22 cellular contexts compared by ENCODE assay signal in the genomic region with DNA sequence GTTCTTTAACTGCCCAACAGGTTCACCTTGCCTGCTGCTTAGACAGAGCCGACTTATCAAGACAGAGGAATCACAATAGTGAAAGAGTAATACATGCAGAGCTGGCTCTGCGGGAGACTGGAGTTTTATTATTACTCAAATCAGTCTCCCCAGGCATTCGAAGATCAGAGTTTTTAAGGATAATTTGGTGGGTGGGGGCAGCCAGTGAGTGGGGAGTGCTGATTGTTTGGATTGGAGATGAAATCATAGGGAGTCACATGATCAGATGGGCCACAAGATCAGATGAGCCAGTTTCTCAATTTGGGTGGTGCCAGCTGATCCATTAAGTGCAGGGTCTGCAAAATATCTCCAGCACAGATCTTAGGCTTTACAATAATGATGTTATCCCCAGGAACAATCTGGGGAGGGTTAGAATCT.
"Had no signal": no experiment of that assay in that cellular context is flagged by ENCODE, and none has a peak within 500 bp of the region (broad histone marks: within the 10 kb centered on the region; RNA-seq: fewer than 3 reads in every experiment).

No MANE protein-coding gene starts in this region.

- H3K27ac ChIP-seq: esophagus squamous epithelium, gastrocnemius medialis, transverse colon had no signal

- H3K36me3 ChIP-seq: esophagus squamous epithelium, gastrocnemius medialis, transverse colon had no signal

- H3K4me1 ChIP-seq: esophagus squamous epithelium, gastrocnemius medialis, transverse colon had no signal

- H3K27ac Mint-ChIP-seq: activated CD4-positive, alpha-beta T cell treated with anti-CD3 and anti-CD28 coated beads, Interleukin-2, amount 10 ng/mL, durations not matched to agents 7 days and 5 days; activated naive CD4-positive, alpha-beta T cell treated with anti-CD3 and anti-CD28 coated beads, Interleukin-2, amount 50 U/mL, for 72 hours; activated T-cell treated with anti-CD3 and anti-CD28 coated beads, Interleukin-2, amount 50 U/mL, for 24 hours; activated T-helper 17 cell treated with anti-CD3 and anti-CD28 coated beads, Interleukin-2, amount 50 U/mL, for 72 hours; effector memory CD8-positive, alpha-beta T cell; naive thymus-derived CD8-positive, alpha-beta T cell; progenitor cell of endocrine pancreas; stimulated activated naive B cell treated with anti-CD40 and anti-IgM and Interleukin-4, amounts not matched to agents 10 μg/mL and 1 μg/mL and 100 μg/mL, for 72 hours had no signal

- FAIRE-seq: kidney, urothelium cell line had no signal

- H3K27me3 ChIP-seq: esophagus squamous epithelium, gastrocnemius medialis, transverse colon had no signal

- H3K36me3 Mint-ChIP-seq: brain; naive thymus-derived CD8-positive, alpha-beta T cell; stimulated activated naive B cell treated with anti-CD40 and anti-IgM and Interleukin-4, amounts not matched to agents 10 μg/mL and 1 μg/mL and 100 μg/mL, for 72 hours had no signal

- H3K4me3 ChIP-seq: esophagus squamous epithelium, gastrocnemius medialis, lung, transverse colon had no signal

- H3K9me3 Mint-ChIP-seq: activated CD4-positive, alpha-beta T cell treated with anti-CD3 and anti-CD28 coated beads, Interleukin-2, amount 10 ng/mL, durations not matched to agents 7 days and 5 days; activated naive CD4-positive, alpha-beta T cell treated with anti-CD3 and anti-CD28 coated beads, Interleukin-2, amount 50 U/mL, for 72 hours; activated T-cell treated with anti-CD3 and anti-CD28 coated beads, Interleukin-2, amount 50 U/mL, for 24 hours; activated T-helper 17 cell treated with anti-CD3 and anti-CD28 coated beads, Interleukin-2, amount 50 U/mL, for 72 hours; effector memory CD8-positive, alpha-beta T cell; naive thymus-derived CD8-positive, alpha-beta T cell had no signal

- H3K4me3 Mint-ChIP-seq: activated CD4-positive, alpha-beta T cell treated with anti-CD3 and anti-CD28 coated beads, Interleukin-2, amount 10 ng/mL, durations not matched to agents 7 days and 5 days; activated T-cell treated with anti-CD3 and anti-CD28 coated beads, Interleukin-2, amount 50 U/mL, for 24 hours; activated T-helper 17 cell treated with anti-CD3 and anti-CD28 coated beads, Interleukin-2, amount 50 U/mL, for 72 hours; brain; effector memory CD8-positive, alpha-beta T cell; naive thymus-derived CD8-positive, alpha-beta T cell; stimulated activated naive B cell treated with anti-CD40 and anti-IgM and Interleukin-4, amounts not matched to agents 10 μg/mL and 1 μg/mL and 100 μg/mL, for 72 hours had no signal

- DNase-seq: activated CD4-positive, alpha-beta T cell treated with anti-CD3 and anti-CD28 coated beads, Interleukin-2, amount 10 ng/mL, durations not matched to agents 7 days and 5 days; activated T-cell treated with anti-CD3 and anti-CD28 coated beads, Interleukin-2, amount 50 U/mL, for 24 hours; aorta; dermis blood vessel endothelial cell; effector memory CD8-positive, alpha-beta T cell; esophagus squamous epithelium; gastrocnemius medialis; hippocampal formation; kidney; naive thymus-derived CD8-positive, alpha-beta T cell; retina; stimulated activated CD4-positive, alpha-beta T cell treated with anti-CD3 and anti-CD28 coated beads, Interleukin-2, amount 100 ng/mL, for 48 hours; stimulated activated CD8-positive, alpha-beta memory T cell treated with anti-CD3 and anti-CD28 coated beads, Interleukin-4, amount 100 ng/mL, for 48 hours; stimulated activated naive B cell treated with anti-CD40 and anti-IgM and Interleukin-4, amounts not matched to agents 10 μg/mL and 1 μg/mL and 100 μg/mL, for 72 hours; transverse colon had no signal

- H3K27me3 Mint-ChIP-seq: activated CD4-positive, alpha-beta T cell treated with anti-CD3 and anti-CD28 coated beads, Interleukin-2, amount 10 ng/mL, durations not matched to agents 7 days and 5 days; activated T-cell treated with anti-CD3 and anti-CD28 coated beads, Interleukin-2, amount 50 U/mL, for 24 hours; brain; progenitor cell of endocrine pancreas; stimulated activated naive B cell treated with anti-CD40 and anti-IgM and Interleukin-4, amounts not matched to agents 10 μg/mL and 1 μg/mL and 100 μg/mL, for 72 hours had no signal

- ATAC-seq: activated CD4-positive, CD25-positive, alpha-beta regulatory T cell treated with anti-CD3 and anti-CD28 coated beads, Interleukin-2, amount 50 U/mL, for 24 hours; activated naive CD4-positive, alpha-beta T cell treated with anti-CD3 and anti-CD28 coated beads, Interleukin-2, amount 50 U/mL, for 72 hours; activated T-helper 17 cell treated with anti-CD3 and anti-CD28 coated beads, Interleukin-2, amount 50 U/mL, for 72 hours; effector memory CD8-positive, alpha-beta T cell; gastrocnemius medialis; naive thymus-derived CD8-positive, alpha-beta T cell; stimulated activated naive B cell treated with anti-CD40 and anti-IgM and Interleukin-4, amounts not matched to agents 10 μg/mL and 1 μg/mL and 100 μg/mL, for 72 hours had no signal

- H3K9me3 ChIP-seq: esophagus squamous epithelium, gastrocnemius medialis, transverse colon had no signal

- H3K4me1 Mint-ChIP-seq: activated CD4-positive, alpha-beta T cell treated with anti-CD3 and anti-CD28 coated beads, Interleukin-2, amount 10 ng/mL, durations not matched to agents 7 days and 5 days; activated T-helper 17 cell treated with anti-CD3 and anti-CD28 coated beads, Interleukin-2, amount 50 U/mL, for 72 hours; naive thymus-derived CD8-positive, alpha-beta T cell; stimulated activated naive B cell treated with anti-CD40 and anti-IgM and Interleukin-4, amounts not matched to agents 10 μg/mL and 1 μg/mL and 100 μg/mL, for 72 hours had no signal
